ENCODE assay signal across 1 cellular context in the genomic region with DNA sequence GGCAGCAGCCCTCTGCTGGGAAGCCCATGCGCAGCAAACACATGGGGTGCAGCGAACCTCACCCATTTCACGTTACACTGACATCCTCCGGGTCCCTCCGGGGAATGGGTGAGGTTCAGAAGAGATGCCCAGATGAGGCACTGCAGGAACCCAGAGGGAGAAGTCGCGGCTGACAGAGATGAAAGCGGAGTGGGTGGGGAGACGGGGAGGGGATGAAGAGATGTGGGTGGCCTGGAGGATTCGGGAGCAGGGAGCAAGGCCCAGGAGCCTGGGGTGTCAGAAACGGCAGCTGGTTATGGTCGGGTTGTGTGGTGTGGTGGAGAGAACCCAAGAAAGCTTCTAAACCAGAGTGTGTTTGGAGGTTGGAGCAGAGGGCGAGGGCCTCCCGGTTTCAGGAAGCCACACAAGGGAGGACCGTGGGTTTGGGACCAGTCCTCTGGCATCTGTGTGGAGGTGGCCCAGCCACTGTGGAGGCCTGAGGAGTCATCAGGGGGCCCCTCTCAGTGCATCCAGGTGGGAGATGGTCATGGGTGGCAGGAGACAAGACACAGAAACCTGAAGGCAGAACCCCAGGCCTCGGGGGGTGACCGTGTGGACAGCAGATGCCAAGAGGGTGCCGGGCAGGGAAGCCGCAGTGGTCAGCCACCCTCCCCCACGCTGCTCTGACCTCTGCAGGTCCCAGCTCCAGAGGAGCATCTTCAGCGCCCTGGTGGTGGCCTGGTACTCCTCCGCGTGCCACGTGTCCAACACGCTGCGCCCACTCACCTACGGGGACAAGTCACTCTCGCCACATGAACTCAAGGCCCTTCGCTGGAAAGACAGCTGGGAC.
TF ChIP-seq lines count a peak whose summit lies in the region.

No MANE protein-coding gene starts in this region.

TF ChIP-seq in H1, 55 proteins besides CTCF, POLR2A, EP300 and RAD21:
- no peak for TF ChIP-seq RNF2 (IDR thresholded peaks at IDR 0.05; ENCODE audit: borderline replicate concordance, low read depth, low read length, missing control alignments, poor library complexity, severe bottlenecking)
- TF ChIP-seq NRF1 (IDR thresholded peaks at IDR 0.05; ENCODE audit: low read depth, low read length), result no peak
- no peak for TF ChIP-seq RBBP5 (IDR thresholded peaks at IDR 0.05; ENCODE audit: borderline replicate concordance, low read depth, low read length)
- no peak for TF ChIP-seq YY1 (IDR thresholded peaks at IDR 0.05; ENCODE audit: low read depth, low read length)
- TF ChIP-seq CREB1 (IDR thresholded peaks at IDR 0.05), result no peak
- TF ChIP-seq CEBPB (IDR thresholded peaks at IDR 0.05; ENCODE audit: low read depth, low read length), result no peak
- no peak for TF ChIP-seq EZH2 (IDR thresholded peaks at IDR 0.05; ENCODE audit: low read depth, low read length, severe bottlenecking)
- no peak for TF ChIP-seq SP4 (IDR thresholded peaks at IDR 0.05; ENCODE audit: low read length)
- no peak for TF ChIP-seq PHF8 (conservative IDR thresholded peaks at IDR 0.05; ENCODE audit: low read depth, low read length)
